In genomic region chr12:22687677-22688076, GRCh38 we compare ENCODE assay signal across 9 cellular contexts.
A peak's percentile ranks its signal among the peaks of the same experiment; 100 is the strongest.
DNase-seq lines count a peak whose midpoint lies in the region; ATAC-seq and TF ChIP-seq lines count a peak whose summit lies in the region.
"Had no signal": no experiment of that assay in that cellular context is flagged by ENCODE, and none has a peak within 500 bp of the region (broad histone marks: within the 10 kb centered on the region; RNA-seq: fewer than 3 reads in every experiment).

No MANE protein-coding gene starts in this region.

- peaks cover 7% of the 10 kb centered on the region; the same call in 1 of the 2 replicates for H3K36me3 ChIP-seq in GM23338 (ENCODE audit: insufficient read depth)
- H3K36me3 ChIP-seq in adrenal gland (replicated peaks in 1 of 2): no peaks in the 10 kb centered on the region

- H3K27me3 Mint-ChIP-seq in GM23338 (ENCODE audit: insufficient read depth, low read depth, poor library complexity): peaks cover under 1% of the 10 kb centered on the region

- peak; percentile 85 for ATAC-seq in GM18870 (IDR thresholded peaks at IDR 0.05; ENCODE audit: unreplicated experiment)
- ATAC-seq in HG02840 (IDR thresholded peaks at IDR 0.05; ENCODE audit: low FRiP score, unreplicated experiment): peak; percentile 66
- ATAC-seq in GM23338: no peak

- H3K27ac ChIP-seq in GM23338 (ENCODE audit: low read depth) (no peak overlapping the region), adrenal gland (no peak overlapping the region)

- TF ChIP-seq CTCF in GM23338 (conservative IDR thresholded peaks at IDR 0.05; ENCODE audit: low read depth in 2 of 2) (no peak), adrenal gland (IDR thresholded peaks at IDR 0.05) (no peak)

- peaks cover 7% of the 10 kb centered on the region for H3K9me3 Mint-ChIP-seq in GM23338

- 56 to 77% (median 62%) methylated on average over 3 of the region's 3 CpGs for WGBS in adrenal gland, 4 donors

- DNase-seq in OCI-M1 (lab: John Stamatoyannopoulos, UW): peak; percentile 13
- DNase-seq in foreskin melanocyte: peak; percentile 87
- no peak for DNase-seq in GM23338 (ENCODE audit: low spot score)
- no peak for DNase-seq in COR-L47 (lab: John Stamatoyannopoulos, UW)
- no peak for DNase-seq in adrenal gland
- DNase-seq in posterior cingulate gyrus: no peak
- DNase-seq: right cardiac atrium had no signal

- H3K9me3 ChIP-seq in adrenal gland (replicated peaks in 1 of 3): no peaks in the 10 kb centered on the region

- H3K4me3 ChIP-seq in GM23338 (no peak overlapping the region), adrenal gland (no peak overlapping the region)

- no peaks in the 10 kb centered on the region for H3K27me3 ChIP-seq in GM23338 (ENCODE audit: insufficient read depth)
- H3K27me3 ChIP-seq in adrenal gland: no peaks in the 10 kb centered on the region

- H3K4me1 Mint-ChIP-seq in GM23338: no peaks in the 10 kb centered on the region

- H2AFZ ChIP-seq in GM23338: no peak overlapping the region

- no peak overlapping the region for H3K27ac Mint-ChIP-seq in GM23338

- H4K20me1 ChIP-seq in GM23338 (replicated peaks; ENCODE audit: insufficient read depth): no peaks in the 10 kb centered on the region

- no peaks in the 10 kb centered on the region for H3F3A ChIP-seq in GM23338 (replicated peaks; ENCODE audit: low read depth)

- no peak for TF ChIP-seq POLR2A in adrenal gland (IDR thresholded peaks at IDR 0.05)

- intact Hi-C loops in adrenal gland (cut with DNase I): no loop called here
- intact Hi-C loops in posterior cingulate gyrus (cut with DNase I): no loop called here

- no peak overlapping the region for H3K4me3 Mint-ChIP-seq in GM23338

- H3K79me2 ChIP-seq in GM23338 (replicated peaks; ENCODE audit: insufficient read depth): no peaks in the 10 kb centered on the region

- no peaks in the 10 kb centered on the region for H3K9me2 ChIP-seq in GM23338 (ENCODE audit: insufficient read depth)

- no peak overlapping the region for H3K4me2 ChIP-seq in GM23338

- peaks cover 30% of the 10 kb centered on the region for H3K36me3 Mint-ChIP-seq in GM23338 (ENCODE audit: low read depth)

- H3K4me1 ChIP-seq in GM23338 (ENCODE audit: insufficient read depth) (no peaks in the 10 kb centered on the region), adrenal gland (replicated peaks in 1 of 2) (peaks cover 0 to 19% of the 10 kb centered on the region in 2 donors)

TF ChIP-seq in GM23338, 12 proteins besides CTCF, POLR2A, EP300 and RAD21:
- no peak for TF ChIP-seq POLR2AphosphoS5 (IDR thresholded peaks at IDR 0.05; ENCODE audit: low read depth)
- no peak for TF ChIP-seq STAT1 (IDR thresholded peaks at IDR 0.05; ENCODE audit: unreplicated experiment)
- TF ChIP-seq, protein P1, sequence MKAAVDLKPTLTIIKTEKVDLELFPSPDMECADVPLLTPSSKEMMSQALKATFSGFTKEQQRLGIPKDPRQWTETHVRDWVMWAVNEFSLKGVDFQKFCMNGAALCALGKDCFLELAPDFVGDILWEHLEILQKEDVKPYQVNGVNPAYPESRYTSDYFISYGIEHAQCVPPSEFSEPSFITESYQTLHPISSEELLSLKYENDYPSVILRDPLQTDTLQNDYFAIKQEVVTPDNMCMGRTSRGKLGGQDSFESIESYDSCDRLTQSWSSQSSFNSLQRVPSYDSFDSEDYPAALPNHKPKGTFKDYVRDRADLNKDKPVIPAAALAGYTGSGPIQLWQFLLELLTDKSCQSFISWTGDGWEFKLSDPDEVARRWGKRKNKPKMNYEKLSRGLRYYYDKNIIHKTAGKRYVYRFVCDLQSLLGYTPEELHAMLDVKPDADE (IDR thresholded peaks at IDR 0.05): no peak
- no peak for TF ChIP-seq EZH2phosphoT487 (IDR thresholded peaks at IDR 0.05; ENCODE audit: unreplicated experiment)
- no peak for TF ChIP-seq JUNB (IDR thresholded peaks at IDR 0.05; ENCODE audit: unreplicated experiment)
- TF ChIP-seq EZH2 (IDR thresholded peaks at IDR 0.05; ENCODE audit: low read depth, unreplicated experiment): no peak
- TF ChIP-seq, protein P2, sequence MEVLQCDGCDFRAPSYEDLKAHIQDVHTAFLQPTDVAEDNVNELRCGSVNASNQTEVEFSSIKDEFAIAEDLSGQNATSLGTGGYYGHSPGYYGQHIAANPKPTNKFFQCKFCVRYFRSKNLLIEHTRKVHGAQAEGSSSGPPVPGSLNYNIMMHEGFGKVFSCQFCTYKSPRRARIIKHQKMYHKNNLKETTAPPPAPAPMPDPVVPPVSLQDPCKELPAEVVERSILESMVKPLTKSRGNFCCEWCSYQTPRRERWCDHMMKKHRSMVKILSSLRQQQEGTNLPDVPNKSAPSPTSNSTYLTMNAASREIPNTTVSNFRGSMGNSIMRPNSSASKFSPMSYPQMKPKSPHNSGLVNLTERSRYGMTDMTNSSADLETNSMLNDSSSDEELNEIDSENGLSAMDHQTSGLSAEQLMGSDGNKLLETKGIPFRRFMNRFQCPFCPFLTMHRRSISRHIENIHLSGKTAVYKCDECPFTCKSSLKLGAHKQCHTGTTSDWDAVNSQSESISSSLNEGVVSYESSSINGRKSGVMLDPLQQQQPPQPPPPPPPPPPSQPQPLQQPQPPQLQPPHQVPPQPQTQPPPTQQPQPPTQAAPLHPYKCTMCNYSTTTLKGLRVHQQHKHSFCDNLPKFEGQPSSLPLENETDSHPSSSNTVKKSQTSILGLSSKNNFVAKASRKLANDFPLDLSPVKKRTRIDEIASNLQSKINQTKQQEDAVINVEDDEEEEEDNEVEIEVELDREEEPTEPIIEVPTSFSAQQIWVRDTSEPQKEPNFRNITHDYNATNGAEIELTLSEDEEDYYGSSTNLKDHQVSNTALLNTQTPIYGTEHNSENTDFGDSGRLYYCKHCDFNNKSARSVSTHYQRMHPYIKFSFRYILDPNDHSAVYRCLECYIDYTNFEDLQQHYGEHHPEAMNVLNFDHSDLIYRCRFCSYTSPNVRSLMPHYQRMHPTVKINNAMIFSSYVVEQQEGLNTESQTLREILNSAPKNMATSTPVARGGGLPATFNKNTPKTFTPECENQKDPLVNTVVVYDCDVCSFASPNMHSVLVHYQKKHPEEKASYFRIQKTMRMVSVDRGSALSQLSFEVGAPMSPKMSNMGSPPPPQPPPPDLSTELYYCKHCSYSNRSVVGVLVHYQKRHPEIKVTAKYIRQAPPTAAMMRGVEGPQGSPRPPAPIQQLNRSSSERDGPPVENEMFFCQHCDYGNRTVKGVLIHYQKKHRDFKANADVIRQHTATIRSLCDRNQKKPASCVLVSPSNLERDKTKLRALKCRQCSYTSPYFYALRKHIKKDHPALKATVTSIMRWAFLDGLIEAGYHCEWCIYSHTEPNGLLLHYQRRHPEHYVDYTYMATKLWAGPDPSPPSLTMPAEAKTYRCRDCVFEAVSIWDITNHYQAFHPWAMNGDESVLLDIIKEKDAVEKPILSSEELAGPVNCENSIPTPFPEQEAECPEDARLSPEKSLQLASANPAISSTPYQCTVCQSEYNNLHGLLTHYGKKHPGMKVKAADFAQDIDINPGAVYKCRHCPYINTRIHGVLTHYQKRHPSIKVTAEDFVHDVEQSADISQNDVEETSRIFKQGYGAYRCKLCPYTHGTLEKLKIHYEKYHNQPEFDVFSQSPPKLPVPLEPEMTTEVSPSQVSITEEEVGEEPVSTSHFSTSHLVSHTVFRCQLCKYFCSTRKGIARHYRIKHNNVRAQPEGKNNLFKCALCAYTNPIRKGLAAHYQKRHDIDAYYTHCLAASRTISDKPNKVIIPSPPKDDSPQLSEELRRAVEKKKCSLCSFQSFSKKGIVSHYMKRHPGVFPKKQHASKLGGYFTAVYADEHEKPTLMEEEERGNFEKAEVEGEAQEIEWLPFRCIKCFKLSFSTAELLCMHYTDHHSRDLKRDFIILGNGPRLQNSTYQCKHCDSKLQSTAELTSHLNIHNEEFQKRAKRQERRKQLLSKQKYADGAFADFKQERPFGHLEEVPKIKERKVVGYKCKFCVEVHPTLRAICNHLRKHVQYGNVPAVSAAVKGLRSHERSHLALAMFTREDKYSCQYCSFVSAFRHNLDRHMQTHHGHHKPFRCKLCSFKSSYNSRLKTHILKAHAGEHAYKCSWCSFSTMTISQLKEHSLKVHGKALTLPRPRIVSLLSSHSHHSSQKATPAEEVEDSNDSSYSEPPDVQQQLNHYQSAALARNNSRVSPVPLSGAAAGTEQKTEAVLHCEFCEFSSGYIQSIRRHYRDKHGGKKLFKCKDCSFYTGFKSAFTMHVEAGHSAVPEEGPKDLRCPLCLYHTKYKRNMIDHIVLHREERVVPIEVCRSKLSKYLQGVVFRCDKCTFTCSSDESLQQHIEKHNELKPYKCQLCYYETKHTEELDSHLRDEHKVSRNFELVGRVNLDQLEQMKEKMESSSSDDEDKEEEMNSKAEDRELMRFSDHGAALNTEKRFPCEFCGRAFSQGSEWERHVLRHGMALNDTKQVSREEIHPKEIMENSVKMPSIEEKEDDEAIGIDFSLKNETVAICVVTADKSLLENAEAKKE (CRISPR knock-in tag; IDR thresholded peaks at IDR 0.05): no peak
- TF ChIP-seq CREB1 (CRISPR knock-in tag; IDR thresholded peaks at IDR 0.05; ENCODE audit: low read depth): no peak
- TF ChIP-seq, protein P3, sequence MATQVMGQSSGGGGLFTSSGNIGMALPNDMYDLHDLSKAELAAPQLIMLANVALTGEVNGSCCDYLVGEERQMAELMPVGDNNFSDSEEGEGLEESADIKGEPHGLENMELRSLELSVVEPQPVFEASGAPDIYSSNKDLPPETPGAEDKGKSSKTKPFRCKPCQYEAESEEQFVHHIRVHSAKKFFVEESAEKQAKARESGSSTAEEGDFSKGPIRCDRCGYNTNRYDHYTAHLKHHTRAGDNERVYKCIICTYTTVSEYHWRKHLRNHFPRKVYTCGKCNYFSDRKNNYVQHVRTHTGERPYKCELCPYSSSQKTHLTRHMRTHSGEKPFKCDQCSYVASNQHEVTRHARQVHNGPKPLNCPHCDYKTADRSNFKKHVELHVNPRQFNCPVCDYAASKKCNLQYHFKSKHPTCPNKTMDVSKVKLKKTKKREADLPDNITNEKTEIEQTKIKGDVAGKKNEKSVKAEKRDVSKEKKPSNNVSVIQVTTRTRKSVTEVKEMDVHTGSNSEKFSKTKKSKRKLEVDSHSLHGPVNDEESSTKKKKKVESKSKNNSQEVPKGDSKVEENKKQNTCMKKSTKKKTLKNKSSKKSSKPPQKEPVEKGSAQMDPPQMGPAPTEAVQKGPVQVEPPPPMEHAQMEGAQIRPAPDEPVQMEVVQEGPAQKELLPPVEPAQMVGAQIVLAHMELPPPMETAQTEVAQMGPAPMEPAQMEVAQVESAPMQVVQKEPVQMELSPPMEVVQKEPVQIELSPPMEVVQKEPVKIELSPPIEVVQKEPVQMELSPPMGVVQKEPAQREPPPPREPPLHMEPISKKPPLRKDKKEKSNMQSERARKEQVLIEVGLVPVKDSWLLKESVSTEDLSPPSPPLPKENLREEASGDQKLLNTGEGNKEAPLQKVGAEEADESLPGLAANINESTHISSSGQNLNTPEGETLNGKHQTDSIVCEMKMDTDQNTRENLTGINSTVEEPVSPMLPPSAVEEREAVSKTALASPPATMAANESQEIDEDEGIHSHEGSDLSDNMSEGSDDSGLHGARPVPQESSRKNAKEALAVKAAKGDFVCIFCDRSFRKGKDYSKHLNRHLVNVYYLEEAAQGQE (IDR thresholded peaks at IDR 0.05; ENCODE audit: unreplicated experiment): no peak
- TF ChIP-seq ZNF331 (CRISPR knock-in tag; IDR thresholded peaks at IDR 0.05; ENCODE audit: low read depth): no peak
- TF ChIP-seq ZNF114 (CRISPR knock-in tag; IDR thresholded peaks at IDR 0.05): no peak
- TF ChIP-seq NANOG (IDR thresholded peaks at IDR 0.05; ENCODE audit: borderline replicate concordance): no peak

Comparison
In these comparisons a context has a peak if more than half of its experiments do, and no peak if none do; other contexts are left out.
1. DNase-seq: peak in OCI-M1 (single experiment) and foreskin melanocyte (single experiment); none in GM23338 (single experiment), COR-L47 (single experiment), adrenal gland (0 of 7) and posterior cingulate gyrus (0 of 10).